ENCODE assay signal across 8 cellular contexts in genomic region chr15:34969340-34970097, GRCh38. TPM values are rescaled to one million over a fixed set of nuclear protein-coding genes. Genes with fewer than 3 reads are reported as not detected.
A peak's percentile ranks its signal among the peaks of the same experiment; 100 is the strongest.
DNase-seq lines count a peak whose midpoint lies in the region; ATAC-seq and TF ChIP-seq lines count a peak whose summit lies in the region.

AQR (minus strand) TSS chr15:34969742; CDS start chr15:34969613, 129 bp downstream.

- H2AFZ ChIP-seq in PC-3 (ENCODE audit: low read length) = peak within 1 kb of the TSS; percentile 89

- intact Hi-C loops in PC-3 (cut with micrococcal nuclease) = loop anchor here (1.0 to 10.0 kb wide), 3 partner anchors 19 to 745 kb away; partner anchors contain the start of genes EMC4 and ZNF770

- H3K4me3 ChIP-seq in Jurkat, Clone E6-1 (ENCODE audit: low read length) = peak within 1 kb of the TSS; percentile 98
- peak within 1 kb of the TSS; percentile 91 for H3K4me3 ChIP-seq in PC-3 (ENCODE audit: low read length)
- H3K4me3 ChIP-seq in mucosa of stomach (ENCODE audit: low read length) = peak within 1 kb of the TSS; percentile 96

- TF ChIP-seq POLR2A in erythroblast (IDR thresholded peaks at IDR 0.05; ENCODE audit: low read length) = peak; percentile 93

- H3K36me3 ChIP-seq in PC-3 (ENCODE audit: low read depth, low read length) (no peaks in the 10 kb centered on the region; the same call in 1 of the 2 replicates), mucosa of stomach (ENCODE audit: control insufficient read depth, insufficient read depth, low read length) (no peaks in the 10 kb centered on the region)

- H3K9me2 ChIP-seq in PC-3 (replicated peaks; ENCODE audit: low read length) = no peaks in the 10 kb centered on the region

- DNase-seq in DMS53 treated with DMSO at 0.1 percent for 48 hours (lab: John Stamatoyannopoulos, UW; ENCODE audit: unreplicated experiment) (peak; percentile 89), PC-3 (peak; percentile 99), activated T-cell treated with anti-CD3 and anti-CD28 coated beads for 48 hours (ENCODE audit: low read depth) (peak; percentile 84), erythroblast (lab: John Stamatoyannopoulos, UW) (peak; percentile 94 to 95)
- peak; percentile 97 for DNase-seq in Jurkat, Clone E6-1 (ENCODE audit: low read depth, low spot score)
- peak; percentile 75 to 84 for DNase-seq in stimulated activated CD8-positive, alpha-beta memory T cell treated with anti-CD3 and anti-CD28 coated beads, Interleukin-7, amount 100 ng/mL, for 1 hour (ENCODE audit: low read depth in 2 of 2)

- peaks cover 10% of the 10 kb centered on the region; the same call in 1 of the 2 replicates for H4K20me1 ChIP-seq in PC-3 (ENCODE audit: low read length)

- BruUV-seq in PC-3 (replicated peaks; lab: Mats Ljungman, UMichigan) = TSS peak; percentile 75

- H3K79me2 ChIP-seq in PC-3 (ENCODE audit: low read length) = peaks cover 49% of the 10 kb centered on the region

- 0 out of 2 replicates have a peak, but pooled peaks cover 5% of the 10 kb centered on the region for H3K4me1 ChIP-seq in PC-3 (ENCODE audit: insufficient read depth, low read length)
- peaks cover 4% of the 10 kb centered on the region for H3K4me1 ChIP-seq in mucosa of stomach (ENCODE audit: control insufficient read depth, insufficient read depth, low read length)

- H3F3A ChIP-seq in PC-3 (ENCODE audit: low read length, unreplicated experiment) = peaks cover 6% of the 10 kb centered on the region

- H3K27me3 ChIP-seq in PC-3 (ENCODE audit: low read length) = no peaks in the 10 kb centered on the region
- H3K27me3 ChIP-seq in mucosa of stomach (ENCODE audit: control insufficient read depth, insufficient read depth, low read length) = no peaks in the 10 kb centered on the region

- ATAC-seq in GM21619 (IDR thresholded peaks at IDR 0.05; ENCODE audit: unreplicated experiment) (peak; percentile 99), PC-3 (peak; percentile 100)

- peak within 1 kb of the TSS; percentile 81 for H3K4me2 ChIP-seq in PC-3 (ENCODE audit: low read length)

- POLR2A ChIA-PET in PC-3 (lab: Charles Lee; ENCODE audit: unreplicated experiment) = interaction anchor here (0.5 to 1.0 kb wide), 10 partner anchors 16 to 576 kb away, joined by 3 to 22 read pairs (median 4); partner anchors contain the start of gene ZNF770

- H3K9me3 ChIP-seq in PC-3 (ENCODE audit: low read length) (no peaks in the 10 kb centered on the region), mucosa of stomach (ENCODE audit: control insufficient read depth, low read length) (no peaks in the 10 kb centered on the region)

- CTCF ChIA-PET in PC-3 (lab: Charles Lee) = interaction anchor here (0.6 to 1.4 kb wide), 12 partner anchors 10 to 657 kb away, joined by 3 to 21 read pairs (median 3); partner anchors contain the start of gene ZNF770

- peak; percentile 92 for TF ChIP-seq CTCF in PC-3 (conservative IDR thresholded peaks at IDR 0.05; ENCODE audit: low read depth, low read length)

- peak within 1 kb of the TSS; percentile 89 for H3K9ac ChIP-seq in PC-3 (ENCODE audit: low read length)
- H3K9ac ChIP-seq in mucosa of stomach (ENCODE audit: low read length) = peak within 1 kb of the TSS; percentile 95

- H3K27ac ChIP-seq in PC-3 (ENCODE audit: low read length) = no peak within 1 kb of the TSS

RNA-seq across cellular contexts. Expression of gene AQR, which starts in this region (rescaled TPM):
- 29.4 TPM for polyA plus RNA-seq in Jurkat, Clone E6-1 (2012; ENCODE audit: insufficient read depth, insufficient read length)
- 26.1 and 34.2 TPM in 2 replicates for total RNA-seq in PC-3 (2014; rRNA removed)
